ENCODE assay signal across 15 cellular contexts in genomic region chr15:73387507-73388255, GRCh38. TPM values are rescaled to one million over a fixed set of nuclear protein-coding genes. Genes with fewer than 3 reads are reported as not detected.
DNase-seq lines count a peak whose midpoint lies in the region; ATAC-seq and TF ChIP-seq lines count a peak whose summit lies in the region.
"Had no signal": no experiment of that assay in that cellular context is flagged by ENCODE, and none has a peak within 500 bp of the region (broad histone marks: within the 10 kb centered on the region; RNA-seq: fewer than 3 reads in every experiment).

No MANE protein-coding gene starts in this region.

- DNase-seq in NCI-H2171 treated with DMSO at 0.1 percent for 48 hours (lab: John Stamatoyannopoulos, UW) (peak; percentile 30), NCI-H2171 (lab: John Stamatoyannopoulos, UW) (no peak), RPMI7951 (ENCODE audit: low read depth) (peak; percentile 44), fibroblast of villous mesenchyme (ENCODE audit: low read depth) (peak; percentile 69), progenitor cell of endocrine pancreas (ENCODE audit: low spot score, unreplicated experiment) (no peak), esophagus muscularis mucosa (ENCODE audit: extremely low spot score) (no peak), glutamatergic neuron (no peak)
- DNase-seq: 8988T; activated T-cell treated with anti-CD3 and anti-CD28 coated beads for 4 hours; amygdala; effector memory CD4-positive, alpha-beta T cell; NCI-H345; SHP77 treated with DMSO at 0.1 percent for 48 hours; thyroid gland had no signal

- H3K27me3 Mint-ChIP-seq in progenitor cell of endocrine pancreas, result peaks cover 11% of the 10 kb centered on the region
- peaks cover 2% of the 10 kb centered on the region for H3K27me3 Mint-ChIP-seq in glutamatergic neuron (ENCODE audit: unreplicated experiment)

- WGBS in esophagus muscularis mucosa, result 71% methylated on average over 12 of the region's 12 CpGs

- no peak overlapping the region for H3K4me3 ChIP-seq in fibroblast of villous mesenchyme (ENCODE audit: low read depth, low read length)
- no peak overlapping the region for H3K4me3 ChIP-seq in esophagus muscularis mucosa
- H3K4me3 ChIP-seq: thyroid gland had no signal

- TF ChIP-seq EP300 in esophagus muscularis mucosa (IDR thresholded peaks at IDR 0.05), result no peak

- no peak for TF ChIP-seq POLR2A in esophagus muscularis mucosa (IDR thresholded peaks at IDR 0.05; ENCODE audit: low read depth)

- H3K4me1 Mint-ChIP-seq in progenitor cell of endocrine pancreas (ENCODE audit: low read depth), result peaks cover 16% of the 10 kb centered on the region
- no peaks in the 10 kb centered on the region for H3K4me1 Mint-ChIP-seq in glutamatergic neuron (ENCODE audit: low read depth, unreplicated experiment)

- H3K9me3 Mint-ChIP-seq in progenitor cell of endocrine pancreas (ENCODE audit: low read depth) (peaks cover 3% of the 10 kb centered on the region), glutamatergic neuron (ENCODE audit: unreplicated experiment) (no peaks in the 10 kb centered on the region)

- peaks cover 0 to 46% (median 0%) of the 10 kb centered on the region in 4 donors for H3K27me3 ChIP-seq in esophagus muscularis mucosa
- H3K27me3 ChIP-seq: thyroid gland had no signal

- H3K36me3 Mint-ChIP-seq in progenitor cell of endocrine pancreas (ENCODE audit: insufficient read depth) (no peaks in the 10 kb centered on the region), glutamatergic neuron (ENCODE audit: unreplicated experiment) (peaks cover 3% of the 10 kb centered on the region)

- H3K4me3 Mint-ChIP-seq in progenitor cell of endocrine pancreas (ENCODE audit: low read depth) (no peak overlapping the region), glutamatergic neuron (ENCODE audit: unreplicated experiment) (no peak overlapping the region)

- peak overlapping the region; percentile 60 for H3K27ac Mint-ChIP-seq in progenitor cell of endocrine pancreas
- H3K27ac Mint-ChIP-seq in glutamatergic neuron (ENCODE audit: unreplicated experiment), result no peak overlapping the region

- H3K4me1 ChIP-seq in esophagus muscularis mucosa, result no peaks in the 10 kb centered on the region
- H3K4me1 ChIP-seq: thyroid gland had no signal

- no peak for ATAC-seq in GM19023 (IDR thresholded peaks at IDR 0.05; ENCODE audit: unreplicated experiment)

- intact Hi-C loops in esophagus muscularis mucosa (cut with DNase I), result no loop called here

- TF ChIP-seq CTCF in fibroblast of villous mesenchyme (IDR thresholded peaks at IDR 0.05; ENCODE audit: insufficient read depth, low read depth, low read length), result no peak
- TF ChIP-seq CTCF in progenitor cell of endocrine pancreas (IDR thresholded peaks at IDR 0.05; ENCODE audit: unreplicated experiment), result no peak
- TF ChIP-seq CTCF in esophagus muscularis mucosa (IDR thresholded peaks at IDR 0.05), result no peak
- no peak for TF ChIP-seq CTCF in glutamatergic neuron (IDR thresholded peaks at IDR 0.05; ENCODE audit: partially characterized antibody, unreplicated experiment)

- H3K36me3 ChIP-seq in esophagus muscularis mucosa, result no peaks in the 10 kb centered on the region
- H3K36me3 ChIP-seq: thyroid gland had no signal

- peaks cover 0 to 9% (median 5%) of the 10 kb centered on the region in 4 donors for H3K9me3 ChIP-seq in esophagus muscularis mucosa
- H3K9me3 ChIP-seq: thyroid gland had no signal

- H3K27ac ChIP-seq in esophagus muscularis mucosa (replicated peaks in 1 of 4), result no peak overlapping the region
- H3K27ac ChIP-seq: thyroid gland had no signal

RNA-seq across cellular contexts. Expression of gene HCN4, which starts 18.9 kb away (rescaled TPM):
- not detected in 2 replicates for total RNA-seq in RPMI7951 (2014; rRNA removed; shearing (Covaris generic))
- total RNA-seq in fibroblast of villous mesenchyme (not detected in 2 replicates), progenitor cell of endocrine pancreas (4.9 and 5.1 TPM in 2 replicates), esophagus muscularis mucosa (under 1 TPM in 1 of 4 donors, not detected in 3; 0.17 TPM), glutamatergic neuron (ENCODE audit: unreplicated experiment) (17.0 TPM)

RNA-seq across cellular contexts. Expression of gene REC114, which starts 55.3 kb away (rescaled TPM):
- total RNA-seq in RPMI7951 (2014; rRNA removed; shearing (Covaris generic)), result not detected in 2 replicates
- total RNA-seq in fibroblast of villous mesenchyme, result not detected in 2 replicates
- not detected in 2 replicates for total RNA-seq in progenitor cell of endocrine pancreas
- total RNA-seq in esophagus muscularis mucosa, result not detected
- not detected for total RNA-seq in glutamatergic neuron (ENCODE audit: unreplicated experiment)
- total RNA-seq: thyroid gland had no signal

Comparison
In these comparisons a context has a peak if more than half of its experiments do, and no peak if none do; other contexts are left out.
1. DNase-seq: peak in NCI-H2171 treated with DMSO at 0.1 percent for 48 hours (single experiment), RPMI7951 (single experiment) and fibroblast of villous mesenchyme (single experiment); none in NCI-H2171 (single experiment), progenitor cell of endocrine pancreas (single experiment), esophagus muscularis mucosa (single experiment) and glutamatergic neuron (single experiment).